ENCODE assay signal across 14 cellular contexts in genomic region chr13:28117689-28118377, GRCh38. TPM values are rescaled to one million over a fixed set of nuclear protein-coding genes. Genes with fewer than 3 reads are reported as not detected.
A peak's percentile ranks its signal among the peaks of the same experiment; 100 is the strongest.
DNase-seq lines count a peak whose midpoint lies in the region; ATAC-seq, FAIRE-seq and TF ChIP-seq lines count a peak whose summit lies in the region.
"Had no signal": no experiment of that assay in that cellular context is flagged by ENCODE, and none has a peak within 500 bp of the region (broad histone marks: within the 10 kb centered on the region; RNA-seq: fewer than 3 reads in every experiment).

No MANE protein-coding gene starts in this region.

- POLR2A ChIA-PET in HEK293 (lab: Yijun Ruan, JAX) = no interaction called here

- ATAC-seq in right cardiac atrium (peak; percentile 38 to 69), HG03378 (IDR thresholded peaks at IDR 0.05; ENCODE audit: unreplicated experiment) (no peak), foreskin keratinocyte (no peak)
- ATAC-seq: T-cell had no signal

- TF ChIP-seq CTCF in 22Rv1 (IDR thresholded peaks at IDR 0.05) = peak; percentile 22; the same call in 1 of the 2 replicates
- no peak for TF ChIP-seq CTCF in HEK293 (tag by site-specific recombination; IDR thresholded peaks at IDR 0.05)
- 0 out of 2 replicates have a peak, but pooled peaks have one; percentile 5 for TF ChIP-seq CTCF in WERI-Rb-1 (IDR thresholded peaks at IDR 0.05; ENCODE audit: low read depth, low read length)
- no peak for TF ChIP-seq CTCF in foreskin keratinocyte (conservative IDR thresholded peaks at IDR 0.05)

- H3K36me3 ChIP-seq in HEK293 (ENCODE audit: control insufficient read depth in 2 of 2, insufficient read depth in 1 of 2, low read length in 2 of 2) (no peaks in the 10 kb centered on the region), WERI-Rb-1 (no peaks in the 10 kb centered on the region)

- no peak for DNase-seq in WERI-Rb-1
- peak; percentile 61 to 90 (median 86) for DNase-seq in right cardiac atrium
- no peak for DNase-seq in GM19239 (ENCODE audit: insufficient read length, low spot score)
- no peak for DNase-seq in foreskin keratinocyte
- no peak for DNase-seq in NCI-H1930 (lab: John Stamatoyannopoulos, UW)
- DNase-seq: activated gamma-delta T cell treated with Interleukin-2 at 50 U/mL for 16 hours; midbrain; NK-92 treated with Interleukin-12 subunit alpha and Interleukin-12 subunit beta, amount 100 ng/mL, for 24 hours; stimulated activated CD4-positive, alpha-beta T cell treated with anti-CD3 and anti-CD28 coated beads, Interleukin-2, amount 100 ng/mL, for 48 hours; T-cell had no signal

- intact Hi-C loops in right cardiac atrium (cut with DNase I) = no loop called here

- H3K4me3 ChIP-seq in HEK293 (ENCODE audit: low read depth, low read length) (no peak overlapping the region), WERI-Rb-1 (ENCODE audit: low read depth, low read length) (no peak overlapping the region), right cardiac atrium (ENCODE audit: low read length) (no peak overlapping the region)

- H3K27me3 ChIP-seq in WERI-Rb-1 (ENCODE audit: insufficient read depth, low read depth, severe bottlenecking) = peaks cover 7% of the 10 kb centered on the region
- no peaks in the 10 kb centered on the region for H3K27me3 ChIP-seq in right cardiac atrium (ENCODE audit: control insufficient read depth, insufficient read depth)
- H3K27me3 ChIP-seq in foreskin keratinocyte = peaks cover 17% of the 10 kb centered on the region

- 36% methylated on average over 9 of the region's 9 CpGs for WGBS in right cardiac atrium

- CTCF ChIA-PET in HEK293 (lab: Yijun Ruan, JAX) = no interaction called here

- H3K4me1 ChIP-seq in HEK293 (ENCODE audit: control insufficient read depth, insufficient read depth, low read length) (no peaks in the 10 kb centered on the region), right cardiac atrium (ENCODE audit: control insufficient read depth, insufficient read depth, low read length) (peaks cover 1% of the 10 kb centered on the region), foreskin keratinocyte (no peaks in the 10 kb centered on the region)

- no peaks in the 10 kb centered on the region for H3K9me3 ChIP-seq in HEK293 (ENCODE audit: control insufficient read depth, insufficient read depth, low read depth, low read length)
- H3K9me3 ChIP-seq in WERI-Rb-1 (ENCODE audit: severe bottlenecking) = peaks cover 10% of the 10 kb centered on the region
- no peaks in the 10 kb centered on the region for H3K9me3 ChIP-seq in right cardiac atrium (ENCODE audit: control insufficient read depth, low read length)

- H3K27ac ChIP-seq in 22Rv1 (no peak overlapping the region), HEK293 (ENCODE audit: extremely low read depth, low read depth, low read length) (no peak overlapping the region), WERI-Rb-1 (no peak overlapping the region), right cardiac atrium (ENCODE audit: low read length) (no peak overlapping the region), foreskin keratinocyte (no peak overlapping the region)

- FAIRE-seq in GM19239 (lab: Jason Lieb, UNC) = no peak

TF ChIP-seq in HEK293, 187 proteins besides CTCF, POLR2A, EP300 and RAD21:
- TF ChIP-seq ZFP41 (tag by site-specific recombination; IDR thresholded peaks at IDR 0.05; ENCODE audit: borderline replicate concordance) (no peak), ZNF140 (tag by site-specific recombination; IDR thresholded peaks at IDR 0.05) (0 out of 2 replicates have a peak, but pooled peaks have one; percentile 8), PRDM10 (tag by site-specific recombination; IDR thresholded peaks at IDR 0.05) (peak; percentile 96), KLF1 (tag by site-specific recombination; IDR thresholded peaks at IDR 0.05) (peak; percentile 28; the same call in 1 of the 2 replicates)

RNA-seq across cellular contexts. Expression of gene FLT3, which starts 17.5 kb away (rescaled TPM):
- under 1 TPM in 3 of 4 donors, not detected in 1; 0.11 to 0.37 (median 0.12) TPM for total RNA-seq in right cardiac atrium
- polyA plus RNA-seq in right cardiac atrium = 0.09 TPM
- total RNA-seq in foreskin keratinocyte = not detected in 2 replicates
- polyA plus RNA-seq in foreskin keratinocyte = not detected in 2 replicates
- polyA plus RNA-seq: BJ had no signal

RNA-seq across cellular contexts. Expression of gene PAN3, which starts 20.5 kb away (rescaled TPM):
- total RNA-seq in right cardiac atrium (10 to 100 TPM; 12.4 to 14.6 (median 12.9) TPM), foreskin keratinocyte (16.5 and 16.9 TPM in 2 replicates)
- polyA plus RNA-seq in right cardiac atrium (4.9 TPM), foreskin keratinocyte (3.9 and 4.6 TPM in 2 replicates)

Comparison
In these comparisons a context has a peak if more than half of its experiments do, and no peak if none do; other contexts are left out.
1. CTCF ChIP-seq: peak in 22Rv1 (single experiment) and WERI-Rb-1 (single experiment); none in HEK293 (single experiment) and foreskin keratinocyte (single experiment).
2. DNase-seq: peak in right cardiac atrium (3 of 3); none in WERI-Rb-1 (single experiment), GM19239 (single experiment), foreskin keratinocyte (0 of 2) and NCI-H1930 (0 of 2).
3. ATAC-seq: peak in right cardiac atrium (2 of 2); none in HG03378 (single experiment) and foreskin keratinocyte (single experiment).